In genomic region chr11:33558097-33558496, GRCh38 we compare ENCODE assay signal across 19 cellular contexts.
DNase-seq lines count a peak whose midpoint lies in the region; ATAC-seq, FAIRE-seq and TF ChIP-seq lines count a peak whose summit lies in the region.
"Had no signal": no experiment of that assay in that cellular context is flagged by ENCODE, and none has a peak within 500 bp of the region (broad histone marks: within the 10 kb centered on the region; RNA-seq: fewer than 3 reads in every experiment).

No MANE protein-coding gene starts in this region.

- POLR2A ChIA-PET in HepG2 (lab: Yijun Ruan, JAX): no interaction called here

- no peak overlapping the region for H4K91ac ChIP-seq in trophoblast cell (ENCODE audit: low read depth, low read length)

- no peak overlapping the region for H2AK5ac ChIP-seq in trophoblast cell (ENCODE audit: low read length)

- WGBS in HepG2 (ENCODE audit: low lambda C conversion rate): 0% methylated on average over 2 of the region's 7 CpGs
- 45% methylated on average over 5 of the region's 7 CpGs for WGBS in right lobe of liver (ENCODE audit: insufficient coverage, low coverage, low lambda C conversion rate, missing lambda C conversion rate)
- no CpG with 5 or more reads among the region's 7 CpGs for WGBS in trophoblast cell (ENCODE audit: extremely low coverage, insufficient coverage, insufficient read length)

- peak overlapping the region; percentile 3 for H2BK12ac ChIP-seq in trophoblast cell (ENCODE audit: low read length)

- no peak overlapping the region for H3K4ac ChIP-seq in trophoblast cell (ENCODE audit: low read depth, low read length)

- no peak overlapping the region for H3K23ac ChIP-seq in trophoblast cell (ENCODE audit: low read length)

- ATAC-seq in HepG2 (no peak), right lobe of liver (no peak), HG03280 (IDR thresholded peaks at IDR 0.05; ENCODE audit: unreplicated experiment) (no peak)
- ATAC-seq: A549, K562 had no signal

- H3K9me3 ChIP-seq in HepG2 (ENCODE audit: low read length) (no peaks in the 10 kb centered on the region), right lobe of liver (no peaks in the 10 kb centered on the region), trophoblast cell (ENCODE audit: insufficient read depth, low read depth, low read length) (no peaks in the 10 kb centered on the region)
- H3K9me3 ChIP-seq: A549, BE2C had no signal

- CTCF ChIA-PET in HepG2 (lab: Yijun Ruan, JAX; ENCODE audit: low intra/inter-chr PET ratio, low total read pairs): no interaction called here

- TF ChIP-seq EP300 in HepG2 (IDR thresholded peaks at IDR 0.05; ENCODE audit: low read depth in 2 of 2, low read length in 2 of 2) (no peak), HepG2 (CRISPR knock-in tag; IDR thresholded peaks at IDR 0.05; ENCODE audit: borderline replicate concordance) (no peak)

- H3K27ac ChIP-seq in HepG2 (ENCODE audit: extremely low read length, insufficient read depth, low read length): no peak overlapping the region
- H3K27ac ChIP-seq in right lobe of liver: no peak overlapping the region
- H3K27ac ChIP-seq in angular gyrus (ENCODE audit: low read depth, low read length): peak overlapping the region; percentile 74
- H3K27ac ChIP-seq in trophoblast cell (ENCODE audit: low read depth, low read length): no peak overlapping the region
- H3K27ac ChIP-seq: A549 had no signal

- H4K8ac ChIP-seq in trophoblast cell (ENCODE audit: low read depth, low read length): no peak overlapping the region

- no peak for TF ChIP-seq RAD21 in HepG2 (CRISPR knock-in tag; IDR thresholded peaks at IDR 0.05)

- H3K79me1 ChIP-seq in trophoblast cell (ENCODE audit: low read length): peaks cover 10% of the 10 kb centered on the region

- H3K4me2 ChIP-seq in HepG2 (ENCODE audit: low read depth, low read length): no peak overlapping the region
- H3K4me2 ChIP-seq in trophoblast cell (ENCODE audit: low read length): no peak overlapping the region
- H3K4me2 ChIP-seq: A549 had no signal

- no peak overlapping the region for H2AFZ ChIP-seq in HepG2 (ENCODE audit: low read length)
- no peak overlapping the region for H2AFZ ChIP-seq in trophoblast cell (ENCODE audit: insufficient read depth, low read length, poor library complexity)

- peak overlapping the region; percentile 68 for H3K14ac ChIP-seq in trophoblast cell (ENCODE audit: low read length)

- H3K9ac ChIP-seq in HepG2 (ENCODE audit: insufficient read depth, low read depth, low read length) (no peak overlapping the region), trophoblast cell (ENCODE audit: low read length) (no peak overlapping the region)

- no peak overlapping the region for H4K12ac ChIP-seq in trophoblast cell (ENCODE audit: low read depth, low read length)

- no peak for TF ChIP-seq CTCF in HepG2 (CRISPR knock-in tag; IDR thresholded peaks at IDR 0.05)
- TF ChIP-seq CTCF in right lobe of liver (IDR thresholded peaks at IDR 0.05): no peak

- TF ChIP-seq POLR2A in HepG2 (IDR thresholded peaks at IDR 0.05; ENCODE audit: insufficient read depth in 1 of 2, low read depth in 2 of 2, low read length in 2 of 2) (no peak), right lobe of liver (IDR thresholded peaks at IDR 0.05) (no peak)

- DNase-seq in HepG2 (ENCODE audit: low spot score): no peak
- no peak for DNase-seq in right lobe of liver
- DNase-seq in trophoblast cell: no peak
- no peak for DNase-seq in GM19238 (ENCODE audit: insufficient read length, low spot score)
- no peak for DNase-seq in activated CD4-positive, alpha-beta T cell treated with anti-CD3 and anti-CD28 coated beads for 1 hour
- DNase-seq: BE2C, GF-D8, MM.1S, NCI-H1048, NCI-H1436, NCI-H1930, NCI-H226, NCI-H524, NCI-H774, Right ventricle myocardium superior had no signal

- no peak overlapping the region for H3K4me3 ChIP-seq in HepG2 (replicated peaks in 1 of 3; ENCODE audit: insufficient read depth in 1 of 3, low read depth in 2 of 3, low read length in 3 of 3)
- no peak overlapping the region for H3K4me3 ChIP-seq in right lobe of liver
- no peak overlapping the region for H3K4me3 ChIP-seq in trophoblast cell (ENCODE audit: low read depth, low read length)
- H3K4me3 ChIP-seq: A549, K562 had no signal

- H2BK5ac ChIP-seq in trophoblast cell (ENCODE audit: low read depth, low read length, poor library complexity): no peak overlapping the region

- H3K18ac ChIP-seq in trophoblast cell (ENCODE audit: low read length): no peak overlapping the region

- FAIRE-seq in HepG2 (lab: Jason Lieb, UNC): no peak
- FAIRE-seq: A549, K562 had no signal

- no peaks in the 10 kb centered on the region for H4K20me1 ChIP-seq in HepG2 (ENCODE audit: insufficient read depth, low read length)

- no TSS peak for BruUV-seq in HepG2 (replicated peaks; lab: Mats Ljungman, UMichigan)

- H3K27me3 ChIP-seq in HepG2 (ENCODE audit: control insufficient read depth in 1 of 2, insufficient read depth in 2 of 2, low read length in 2 of 2): peaks cover 0 to 19% of the 10 kb centered on the region in 2 experiments; a peak in 3 of 5 replicates
- no peaks in the 10 kb centered on the region for H3K27me3 ChIP-seq in right lobe of liver
- H3K27me3 ChIP-seq in trophoblast cell (ENCODE audit: insufficient read depth, low read length): no peaks in the 10 kb centered on the region
- H3K27me3 ChIP-seq: BE2C had no signal

- no peaks in the 10 kb centered on the region for H3K36me3 ChIP-seq in HepG2 (replicated peaks in 1 of 2; ENCODE audit: control insufficient read depth in 1 of 2, insufficient read depth in 2 of 2, low read length in 2 of 2)
- H3K36me3 ChIP-seq in right lobe of liver: no peaks in the 10 kb centered on the region
- H3K36me3 ChIP-seq in trophoblast cell (ENCODE audit: control insufficient read depth in 1 of 2, insufficient read depth in 2 of 2, low read length in 2 of 2): no peaks in the 10 kb centered on the region
- H3K36me3 ChIP-seq: BE2C had no signal

- H3K79me2 ChIP-seq in HepG2 (ENCODE audit: insufficient read depth, low read length) (no peaks in the 10 kb centered on the region), trophoblast cell (ENCODE audit: control insufficient read depth, insufficient read depth, low read length, poor library complexity) (peaks cover 2% of the 10 kb centered on the region)

- intact Hi-C loops in HepG2 (cut with micrococcal nuclease; ENCODE audit: unreplicated experiment): no loop called here
- intact Hi-C loops in right lobe of liver (cut with DNase I): no loop called here

- in situ Hi-C loops in HepG2 (cut with HindIII; ENCODE audit: extremely low pct_ligation_motif_present, low pct_unique_long_range_greater_than_20kb): no loop called here

- H3K4me1 ChIP-seq in HepG2 (ENCODE audit: insufficient read depth, low read length) (no peaks in the 10 kb centered on the region), right lobe of liver (no peaks in the 10 kb centered on the region), trophoblast cell (ENCODE audit: control insufficient read depth in 1 of 2, insufficient read depth in 2 of 2, low read length in 2 of 2) (peaks cover 9 to 13% of the 10 kb centered on the region in 2 experiments)
- H3K4me1 ChIP-seq: A549, BE2C had no signal

- H2BK120ac ChIP-seq in trophoblast cell (ENCODE audit: insufficient read depth, low read length, poor library complexity): peak overlapping the region; percentile 3

TF ChIP-seq in HepG2, 621 proteins besides CTCF, POLR2A, EP300 and RAD21:
- TF ChIP-seq ZNF263 (CRISPR knock-in tag; IDR thresholded peaks at IDR 0.05) (peak; percentile 69; the same call in 1 of the 2 replicates), ZNF574 (CRISPR knock-in tag; IDR thresholded peaks at IDR 0.05) (no peak)
